ENCODE assay signal across 8 cellular contexts in genomic region chr5:111072949-111073682, GRCh38. TPM values are rescaled to one million over a fixed set of nuclear protein-coding genes. Genes with fewer than 3 reads are reported as not detected.
DNase-seq lines count a peak whose midpoint lies in the region; ATAC-seq and TF ChIP-seq lines count a peak whose summit lies in the region.

No MANE protein-coding gene starts in this region.

- peak overlapping the region; percentile 86 for H3K4me3 Mint-ChIP-seq in neural crest cell

- peak overlapping the region; percentile 44 for H3K4me3 ChIP-seq in thymus (ENCODE audit: low read length)

- 3% methylated on average over 44 of the region's 44 CpGs for WGBS in thymus

- no peaks in the 10 kb centered on the region for H3K36me3 ChIP-seq in thymus (ENCODE audit: control insufficient read depth, insufficient read depth)

- no peaks in the 10 kb centered on the region for H3K36me3 Mint-ChIP-seq in neural crest cell (ENCODE audit: low read depth)

- no peaks in the 10 kb centered on the region for H3K9me3 ChIP-seq in thymus (ENCODE audit: control insufficient read depth)

- no peaks in the 10 kb centered on the region for H3K9me3 Mint-ChIP-seq in neural crest cell

- no peak overlapping the region for H3K27ac Mint-ChIP-seq in neural crest cell (ENCODE audit: unreplicated experiment)

- peaks cover 18% of the 10 kb centered on the region for H3K4me1 Mint-ChIP-seq in neural crest cell

- H3K27me3 Mint-ChIP-seq in neural crest cell (ENCODE audit: low read depth): peaks cover 97% of the 10 kb centered on the region

- H3K4me1 ChIP-seq in thymus (ENCODE audit: control insufficient read depth, insufficient read depth, low read length): no peaks in the 10 kb centered on the region

- ATAC-seq in GM18868 (IDR thresholded peaks at IDR 0.05; ENCODE audit: unreplicated experiment) (peak; percentile 66), HG03025 (IDR thresholded peaks at IDR 0.05; ENCODE audit: low FRiP score, unreplicated experiment) (peak; percentile 75)

- no peak overlapping the region for H3K27ac ChIP-seq in thymus (ENCODE audit: low read depth)

- DNase-seq in NCI-H82 (lab: John Stamatoyannopoulos, UW): peak; percentile 77
- DNase-seq in activated T-cell treated with anti-CD3 and anti-CD28 coated beads, Interleukin-2, amount 50 U/mL, for 1 hour: peak; percentile 61
- DNase-seq in fibroblast of peridontal ligament (ENCODE audit: extremely low read depth): peak; percentile 36
- DNase-seq in neural crest cell (ENCODE audit: low read depth, low spot score): peak; percentile 16
- no peak for DNase-seq in SHP77 (lab: John Stamatoyannopoulos, UW)

- TF ChIP-seq CTCF in neural crest cell (conservative IDR thresholded peaks at IDR 0.05): no peak

- peaks cover 38% of the 10 kb centered on the region for H3K27me3 ChIP-seq in thymus (ENCODE audit: control insufficient read depth, insufficient read depth)

RNA-seq across cellular contexts. Expression of gene TSLP, which starts 1.6 kb away (rescaled TPM):
- not detected in 2 replicates for total RNA-seq in neural crest cell
- polyA plus RNA-seq in thymus: 0.39 TPM

RNA-seq across cellular contexts. Expression of gene WDR36, which starts 19.0 kb away (rescaled TPM):
- total RNA-seq in neural crest cell: 31.0 and 33.7 TPM in 2 replicates
- 11.8 TPM for polyA plus RNA-seq in thymus

Comparison
In these comparisons a context has a peak if more than half of its experiments do, and no peak if none do; other contexts are left out.
1. DNase-seq: peak in NCI-H82 (single experiment), activated T-cell treated with anti-CD3 and anti-CD28 coated beads, Interleukin-2, amount 50 U/mL, for 1 hour (single experiment), fibroblast of peridontal ligament (single experiment) and neural crest cell (single experiment); none in SHP77 (0 of 2).